In genomic region chr16:12150600-12150999, GRCh38 we compare ENCODE assay signal across 13 cellular contexts.
"Had no signal": no experiment of that assay in that cellular context is flagged by ENCODE, and none has a peak within 500 bp of the region (broad histone marks: within the 10 kb centered on the region; RNA-seq: fewer than 3 reads in every experiment).

No MANE protein-coding gene starts in this region.

- DNase-seq: activated CD4-positive, alpha-beta T cell treated with anti-CD3 and anti-CD28 coated beads, Interleukin-2, amount 50 U/mL, for 4 hours; activated CD4-positive, CD25-positive, alpha-beta regulatory T cell treated with anti-CD3 and anti-CD28 coated beads, Interleukin-2, amount 50 U/mL, for 72 hours; activated T-cell treated with anti-CD3 and anti-CD28 coated beads, Interleukin-2, amount 50 U/mL, for 1 hour; body of pancreas; effector memory CD8-positive, alpha-beta T cell; pancreas; stimulated activated CD4-positive, alpha-beta T cell treated with anti-CD3 and anti-CD28 coated beads, Interleukin-15, amount 100 ng/mL, for 24 hours; stimulated activated CD4-positive, alpha-beta T cell treated with anti-CD3 and anti-CD28 coated beads, Interleukin-4, amount 100 ng/mL, for 24 hours; stomach had no signal

- H3K27ac ChIP-seq: body of pancreas, gastroesophageal sphincter, pancreas, stomach, thoracic aorta had no signal

- ATAC-seq: body of pancreas; effector memory CD8-positive, alpha-beta T cell; gastroesophageal sphincter; pancreas had no signal

- H3K9me3 Mint-ChIP-seq: activated naive CD4-positive, alpha-beta T cell treated with anti-CD3 and anti-CD28 coated beads, Interleukin-2, amount 50 U/mL, for 24 hours; dendritic cell treated with granulocyte-macrophage colony-stimulating factor and Interleukin-4, amounts not matched to agents 40 ng/mL and 50 ng/mL, for 4 days; effector memory CD8-positive, alpha-beta T cell had no signal

- H3K4me3 Mint-ChIP-seq: activated naive CD4-positive, alpha-beta T cell treated with anti-CD3 and anti-CD28 coated beads, Interleukin-2, amount 50 U/mL, for 24 hours; dendritic cell treated with granulocyte-macrophage colony-stimulating factor and Interleukin-4, amounts not matched to agents 40 ng/mL and 50 ng/mL, for 4 days; effector memory CD8-positive, alpha-beta T cell had no signal

- H3K4me1 ChIP-seq: body of pancreas, pancreas had no signal

- H3K27me3 ChIP-seq: body of pancreas, gastroesophageal sphincter, pancreas, stomach had no signal

- H3K36me3 ChIP-seq: gastroesophageal sphincter, pancreas, stomach, thoracic aorta had no signal

- H3K4me3 ChIP-seq: body of pancreas, gastroesophageal sphincter, pancreas, stomach, thoracic aorta had no signal

- FAIRE-seq: pancreas had no signal

- H3K27me3 Mint-ChIP-seq: activated naive CD4-positive, alpha-beta T cell treated with anti-CD3 and anti-CD28 coated beads, Interleukin-2, amount 50 U/mL, for 24 hours; dendritic cell treated with granulocyte-macrophage colony-stimulating factor and Interleukin-4, amounts not matched to agents 40 ng/mL and 50 ng/mL, for 4 days; effector memory CD8-positive, alpha-beta T cell had no signal

- H3K27ac Mint-ChIP-seq: activated naive CD4-positive, alpha-beta T cell treated with anti-CD3 and anti-CD28 coated beads, Interleukin-2, amount 50 U/mL, for 24 hours; dendritic cell treated with granulocyte-macrophage colony-stimulating factor and Interleukin-4, amounts not matched to agents 40 ng/mL and 50 ng/mL, for 4 days had no signal

- H3K9me3 ChIP-seq: body of pancreas, gastroesophageal sphincter, pancreas, stomach, thoracic aorta had no signal
